In the genomic region with DNA sequence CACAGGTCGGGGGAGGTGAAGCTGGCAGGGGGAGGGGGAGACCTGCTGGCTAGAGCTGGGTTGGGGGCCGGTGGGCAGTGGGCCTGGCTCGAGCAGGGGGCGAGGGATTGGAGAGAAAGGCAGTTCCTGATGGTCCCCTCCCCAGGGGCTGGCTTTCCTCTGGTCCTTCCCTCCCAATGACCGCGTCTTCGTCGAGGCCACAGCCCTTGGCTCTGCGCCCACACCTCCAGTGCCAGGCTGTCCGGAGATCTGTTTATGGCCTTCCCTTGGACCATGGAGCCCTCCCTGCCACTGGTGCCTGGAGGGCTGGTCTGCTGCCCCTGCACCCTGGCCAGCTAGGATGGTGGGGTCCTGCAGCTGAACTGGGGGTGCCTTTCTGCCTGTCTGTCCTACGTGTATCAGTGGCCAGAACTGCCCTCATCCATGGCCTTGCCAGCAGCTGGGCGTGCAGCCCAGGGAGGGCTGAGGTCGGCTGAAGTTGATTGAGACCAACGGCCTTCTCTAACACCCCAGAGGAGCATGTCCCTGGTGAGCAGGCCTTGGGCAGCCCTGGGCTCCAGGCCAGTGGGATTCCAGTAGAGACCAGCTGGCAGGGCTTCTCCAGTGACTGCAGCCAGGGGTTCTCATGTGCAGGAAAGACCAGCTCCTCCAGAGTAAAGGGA, we compare ENCODE assay signal across 2 cellular contexts.
TF ChIP-seq lines count a peak whose summit lies in the region.

No MANE protein-coding gene starts in this region.

TF ChIP-seq in SK-N-SH, 30 proteins besides CTCF, POLR2A, EP300 and RAD21 (continued from another document):
- TF ChIP-seq PBX3 (IDR thresholded peaks at IDR 0.05) = no peak
- no peak for TF ChIP-seq SMC3 (IDR thresholded peaks at IDR 0.05; ENCODE audit: low read depth, low read length)
- no peak for TF ChIP-seq NRF1 (IDR thresholded peaks at IDR 0.05; ENCODE audit: low read depth, low read length)
- TF ChIP-seq MXI1 (IDR thresholded peaks at IDR 0.05; ENCODE audit: low read depth, low read length) = no peak
- no peak for TF ChIP-seq JUND (IDR thresholded peaks at IDR 0.05)
- no peak for TF ChIP-seq TCF12 (IDR thresholded peaks at IDR 0.05)
- TF ChIP-seq REST (IDR thresholded peaks at IDR 0.05; ENCODE audit: low read depth, low read length) = no peak
- TF ChIP-seq SIN3A (IDR thresholded peaks at IDR 0.05; ENCODE audit: borderline replicate concordance, low read depth, low read length) = no peak

TF ChIP-seq in SK-N-SH treated with all-trans-retinoic acid at 6 μM for 48 hours, 23 proteins besides CTCF, POLR2A, EP300 and RAD21 (continued from another document):
- TF ChIP-seq TSHZ2 (CRISPR knock-in tag; IDR thresholded peaks at IDR 0.05) (no peak), TOX (CRISPR knock-in tag; IDR thresholded peaks at IDR 0.05; ENCODE audit: borderline replicate concordance) (no peak), BACH2 (CRISPR knock-in tag; IDR thresholded peaks at IDR 0.05; ENCODE audit: borderline replicate concordance) (no peak), ZFP3 (CRISPR knock-in tag; IDR thresholded peaks at IDR 0.05) (no peak)
- TF ChIP-seq, protein P1, sequence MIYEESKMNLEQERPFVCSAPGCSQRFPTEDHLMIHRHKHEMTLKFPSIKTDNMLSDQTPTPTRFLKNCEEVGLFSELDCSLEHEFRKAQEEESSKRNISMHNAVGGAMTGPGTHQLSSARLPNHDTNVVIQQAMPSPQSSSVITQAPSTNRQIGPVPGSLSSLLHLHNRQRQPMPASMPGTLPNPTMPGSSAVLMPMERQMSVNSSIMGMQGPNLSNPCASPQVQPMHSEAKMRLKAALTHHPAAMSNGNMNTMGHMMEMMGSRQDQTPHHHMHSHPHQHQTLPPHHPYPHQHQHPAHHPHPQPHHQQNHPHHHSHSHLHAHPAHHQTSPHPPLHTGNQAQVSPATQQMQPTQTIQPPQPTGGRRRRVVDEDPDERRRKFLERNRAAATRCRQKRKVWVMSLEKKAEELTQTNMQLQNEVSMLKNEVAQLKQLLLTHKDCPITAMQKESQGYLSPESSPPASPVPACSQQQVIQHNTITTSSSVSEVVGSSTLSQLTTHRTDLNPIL (CRISPR knock-in tag; IDR thresholded peaks at IDR 0.05; ENCODE audit: low read depth) = no peak
TF ChIP-seq in SK-N-SH treated with all-trans-retinoic acid at 6 μM for 48 hours: peak in this region for 0.
